Comparison of ENCODE assay signal across 15 cellular contexts in genomic region chr9:113355197-113355596, GRCh38. TPM values are rescaled to one million over a fixed set of nuclear protein-coding genes. Genes with fewer than 3 reads are reported as not detected.
DNase-seq lines count a peak whose midpoint lies in the region; ATAC-seq, FAIRE-seq and TF ChIP-seq lines count a peak whose summit lies in the region.
"Had no signal": no experiment of that assay in that cellular context is flagged by ENCODE, and none has a peak within 500 bp of the region (broad histone marks: within the 10 kb centered on the region; RNA-seq: fewer than 3 reads in every experiment).

No MANE protein-coding gene starts in this region.

- H3K9me2 ChIP-seq in Loucy (replicated peaks; ENCODE audit: low read depth, low read length), result no peaks in the 10 kb centered on the region

- intact Hi-C loops in right lobe of liver (cut with DNase I) (no loop called here), sciatic nerve (cut with DNase I) (no loop called here)

- no peak for TF ChIP-seq POLR2A in right lobe of liver (IDR thresholded peaks at IDR 0.05)

- H3K9ac ChIP-seq in Loucy (ENCODE audit: low read depth, low read length, poor library complexity, severe bottlenecking) (no peak overlapping the region), astrocyte (ENCODE audit: low read length) (no peak overlapping the region)

- no peaks in the 10 kb centered on the region for H3K36me3 Mint-ChIP-seq in astrocyte (ENCODE audit: low read depth, unreplicated experiment)

- H3K36me3 ChIP-seq in Loucy (ENCODE audit: insufficient read depth, low read length) (no peaks in the 10 kb centered on the region), astrocyte (ENCODE audit: insufficient read depth, low read length) (no peaks in the 10 kb centered on the region), right lobe of liver (no peaks in the 10 kb centered on the region)

- H3K4me2 ChIP-seq in Loucy (ENCODE audit: low read depth, low read length, poor library complexity, severe bottlenecking), result no peak overlapping the region
- H3K4me2 ChIP-seq in astrocyte (ENCODE audit: low read length), result no peak overlapping the region

- no peak overlapping the region for H3K4me3 Mint-ChIP-seq in astrocyte (ENCODE audit: unreplicated experiment)

- no peaks in the 10 kb centered on the region for H4K20me1 ChIP-seq in Loucy (ENCODE audit: insufficient read depth, low read length, poor library complexity, severe bottlenecking)
- no peaks in the 10 kb centered on the region for H4K20me1 ChIP-seq in astrocyte (ENCODE audit: insufficient read depth, low read length)

- TF ChIP-seq CTCF in GM10248 (IDR thresholded peaks at IDR 0.05; ENCODE audit: control extremely low read depth, extremely low read depth, low read depth, missing control alignments), result peak; percentile 33
- peak; percentile 42 for TF ChIP-seq CTCF in Loucy (conservative IDR thresholded peaks at IDR 0.05; ENCODE audit: low read length)
- TF ChIP-seq CTCF in astrocyte (IDR thresholded peaks at IDR 0.05; ENCODE audit: insufficient read depth, low read depth, low read length), result peak; percentile 4
- TF ChIP-seq CTCF in right lobe of liver (IDR thresholded peaks at IDR 0.05), result peak; percentile 10 to 39 (median 34)

- peaks cover 13% of the 10 kb centered on the region for H3K4me1 ChIP-seq in Loucy (ENCODE audit: insufficient read depth, low read length, poor library complexity, severe bottlenecking)
- H3K4me1 ChIP-seq in astrocyte (ENCODE audit: insufficient read depth, low read length), result no peaks in the 10 kb centered on the region
- H3K4me1 ChIP-seq in right lobe of liver, result peaks cover 0 to 5% (median 0%) of the 10 kb centered on the region in 4 donors
- H3K4me1 ChIP-seq: psoas muscle had no signal

- H3K27me3 Mint-ChIP-seq in astrocyte (ENCODE audit: low read depth, unreplicated experiment), result peaks cover 42% of the 10 kb centered on the region

- 82% methylated on average over 1 of the region's 1 CpG for WGBS in right lobe of liver (ENCODE audit: insufficient coverage, low coverage, low lambda C conversion rate, missing lambda C conversion rate)

- H3K9me3 ChIP-seq in Loucy (ENCODE audit: insufficient read depth, low read depth, low read length) (no peaks in the 10 kb centered on the region), astrocyte (ENCODE audit: insufficient read depth, low read depth, low read length) (no peaks in the 10 kb centered on the region), right lobe of liver (no peaks in the 10 kb centered on the region)
- H3K9me3 ChIP-seq: psoas muscle had no signal

- H3K4me3 ChIP-seq in Loucy (ENCODE audit: low read length, poor library complexity, severe bottlenecking), result no peak overlapping the region
- no peak overlapping the region for H3K4me3 ChIP-seq in astrocyte (ENCODE audit: insufficient read depth, low read depth, low read length)
- no peak overlapping the region for H3K4me3 ChIP-seq in right lobe of liver
- H3K4me3 ChIP-seq: psoas muscle had no signal

- H3F3A ChIP-seq in Loucy (ENCODE audit: low read depth), result no peaks in the 10 kb centered on the region

- CTCF ChIA-PET in GM10248 (lab: Yijun Ruan, JAX), result interaction anchor here (1.4 to 1.5 kb wide), 2 partner anchors 10 to 32 kb away, joined by 3 read pairs; no protein-coding TSS in a partner anchor

- H2AFZ ChIP-seq in Loucy (ENCODE audit: low read length), result no peak overlapping the region
- no peak overlapping the region for H2AFZ ChIP-seq in astrocyte (ENCODE audit: low read depth, low read length)

- POLR2A ChIA-PET in GM10248 (lab: Yijun Ruan, JAX), result no interaction called here

- H3K4me1 Mint-ChIP-seq in astrocyte (ENCODE audit: low read depth, unreplicated experiment), result no peaks in the 10 kb centered on the region

- no peak for DNase-seq in GM10248 (ENCODE audit: extremely low spot score)
- no peak for DNase-seq in astrocyte (ENCODE audit: low read depth)
- DNase-seq in right lobe of liver, result no peak
- no peak for DNase-seq in midbrain (lab: John Stamatoyannopoulos, UW)
- DNase-seq in activated CD4-positive, CD25-positive, alpha-beta regulatory T cell treated with anti-CD3 and anti-CD28 coated beads, Interleukin-2, amount 50 U/mL, for 72 hours, result no peak
- DNase-seq in sciatic nerve (ENCODE audit: low spot score), result no peak
- DNase-seq: anterior cingulate cortex; DMS79; NCI-H2107; psoas muscle; stimulated activated CD4-positive, alpha-beta T cell treated with anti-CD3 and anti-CD28 coated beads, Interleukin-4, amount 100 ng/mL, for 4 hours had no signal

- H3K79me2 ChIP-seq in Loucy (ENCODE audit: insufficient read depth, low read length) (no peaks in the 10 kb centered on the region), astrocyte (ENCODE audit: insufficient read depth, low read length) (no peaks in the 10 kb centered on the region)

- no peak overlapping the region for H3K27ac Mint-ChIP-seq in astrocyte (ENCODE audit: unreplicated experiment)

- peak; percentile 59 to 87 (median 72) for ATAC-seq in right lobe of liver
- no peak for ATAC-seq in HG02870 (IDR thresholded peaks at IDR 0.05; ENCODE audit: unreplicated experiment)
- ATAC-seq in sciatic nerve, result no peak
- ATAC-seq: psoas muscle had no signal

- H3K9me3 Mint-ChIP-seq in astrocyte (ENCODE audit: unreplicated experiment), result no peaks in the 10 kb centered on the region

- no peaks in the 10 kb centered on the region for H3K27me3 ChIP-seq in Loucy (ENCODE audit: insufficient read depth, low read length, poor library complexity, severe bottlenecking)
- peaks cover 58% of the 10 kb centered on the region for H3K27me3 ChIP-seq in astrocyte (ENCODE audit: insufficient read depth, low read length)
- H3K27me3 ChIP-seq in right lobe of liver, result no peaks in the 10 kb centered on the region

- FAIRE-seq in astrocyte (lab: Jason Lieb, UNC), result no peak

- H3K27ac ChIP-seq in astrocyte (ENCODE audit: low read depth, low read length) (no peak overlapping the region), right lobe of liver (no peak overlapping the region)
- H3K27ac ChIP-seq: psoas muscle, VCaP had no signal

RNA-seq across cellular contexts. Expression of gene BSPRY, which starts 5.9 kb away (rescaled TPM):
- total RNA-seq in astrocyte (0.27 TPM in 1 of 2 replicates, not detected in the other), right lobe of liver (1 to 10 TPM in 2 of 6 experiments, under 1 TPM in 4; 0.24 to 1.4 (median 0.78) TPM), sciatic nerve (0.22 TPM)
- total RNA-seq: psoas muscle had no signal

RNA-seq across cellular contexts. Expression of gene WDR31, which starts 15.1 kb away (rescaled TPM):
- total RNA-seq in astrocyte (1.6 and 2.1 TPM in 2 replicates), right lobe of liver (1 to 10 TPM in 5 of 6 experiments, under 1 TPM in 1; 0.81 to 3.5 (median 1.7) TPM), sciatic nerve (4.6 TPM)

RNA-seq across cellular contexts. Expression of gene HDHD3, which starts 21.6 kb away (rescaled TPM):
- total RNA-seq in astrocyte (8.8 and 9.4 TPM in 2 replicates), right lobe of liver (10 to 100 TPM; 36.5 to 70.5 (median 67.1) TPM), sciatic nerve (11.6 TPM)

RNA-seq across cellular contexts. Expression of gene ALAD, which starts 45.9 kb away (rescaled TPM):
- total RNA-seq in astrocyte (19.9 and 20.7 TPM in 2 replicates), right lobe of liver (100 to 1,000 TPM in 2 of 6 experiments, 10 to 100 TPM in 4; 35.3 to 140 (median 73.6) TPM), sciatic nerve (83.6 TPM)

RNA-seq across cellular contexts. Expression of gene RNF183, which starts 52.0 kb away (rescaled TPM):
- total RNA-seq in astrocyte, result not detected in 2 replicates
- total RNA-seq in right lobe of liver, result under 1 TPM in 1 of 6 experiments, not detected in 5; 0.27 TPM
- total RNA-seq in sciatic nerve, result not detected
- total RNA-seq: mesenteric fat pad, psoas muscle had no signal

Comparison
In these comparisons a context has a peak if more than half of its experiments do, and no peak if none do; other contexts are left out.
1. ATAC-seq: peak in right lobe of liver (4 of 4); none in HG02870 (single experiment) and sciatic nerve (single experiment).
2. Peak in every context shown above with its lines, with median percentiles within 50 percentile points of each other: CTCF ChIP-seq.